Comparison of ENCODE assay signal across 12 cellular contexts in the genomic region with DNA sequence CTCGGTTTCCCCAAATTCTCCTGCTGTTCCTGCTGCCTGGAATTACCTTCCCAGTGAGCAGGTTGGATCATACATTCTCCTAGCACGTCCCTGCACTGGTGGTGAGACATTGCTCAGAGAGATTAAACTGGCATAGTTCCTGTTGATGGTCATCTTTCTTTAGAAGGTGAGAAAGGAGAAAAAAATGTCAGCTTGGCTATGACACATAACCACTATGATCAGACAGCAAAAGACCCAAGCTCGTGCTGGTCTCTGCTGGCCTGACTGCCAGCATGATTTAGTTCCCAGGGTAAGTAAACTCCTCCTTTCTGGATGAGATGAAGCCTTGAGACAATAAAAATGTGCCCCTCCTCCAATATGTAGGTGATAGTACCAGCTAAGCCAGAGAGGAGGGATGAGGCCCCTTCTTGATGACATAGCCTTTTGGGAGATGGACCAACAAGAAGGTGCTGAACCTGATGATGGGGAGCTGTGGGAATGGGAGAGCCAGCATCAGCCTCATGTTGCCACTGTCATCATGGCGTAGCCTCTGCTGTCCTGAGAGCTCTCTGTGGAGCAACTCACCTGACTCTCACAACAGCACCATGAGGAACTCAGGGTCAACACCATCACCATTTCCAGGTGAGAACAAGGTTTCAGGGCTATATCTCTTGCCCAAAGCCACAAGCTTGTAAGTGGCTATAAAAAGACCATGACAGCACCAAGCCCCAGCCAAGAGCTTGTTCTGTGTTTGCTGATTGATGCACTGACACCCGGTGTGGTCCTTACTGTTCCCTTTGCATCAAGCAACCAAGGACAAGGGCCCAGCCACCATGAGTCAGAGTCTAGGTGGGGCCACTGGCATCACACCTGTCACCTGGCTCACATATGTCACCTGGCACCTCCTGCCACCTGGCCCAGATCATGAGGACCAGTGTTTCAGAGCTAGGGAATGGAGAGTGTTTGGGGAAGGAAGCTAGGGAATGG.
A peak's percentile ranks its signal among the peaks of the same experiment; 100 is the strongest.
DNase-seq lines count a peak whose midpoint lies in the region; ATAC-seq and TF ChIP-seq lines count a peak whose summit lies in the region.
"Had no signal": no experiment of that assay in that cellular context is flagged by ENCODE, and none has a peak within 500 bp of the region (broad histone marks: within the 10 kb centered on the region; RNA-seq: fewer than 3 reads in every experiment).

No MANE protein-coding gene starts in this region.

- no peak for TF ChIP-seq CTCF in AG04449 (IDR thresholded peaks at IDR 0.05; ENCODE audit: insufficient read depth, low read length, missing control alignments)
- no peak for TF ChIP-seq CTCF in coronary artery (IDR thresholded peaks at IDR 0.05)

- H3K4me3 ChIP-seq in AG04449 (ENCODE audit: low read depth, low read length) (no peak overlapping the region), coronary artery (no peak overlapping the region)
- H3K4me3 ChIP-seq: BLaER1 treated with 17β-estradiol and CSF1 and Interleukin-3, amounts not matched to agents 10 nM and 100 nM had no signal

- DNase-seq in AG04449 (ENCODE audit: low read depth, low spot score) = peak; percentile 77
- peak; percentile 18 for DNase-seq in LHCN-M2 (ENCODE audit: low read depth)
- peak; percentile 55 for DNase-seq in coronary artery (ENCODE audit: low spot score)
- DNase-seq in left lobe of liver (ENCODE audit: low spot score) = peak; percentile 28
- no peak for DNase-seq in amniotic stem cell (lab: John Stamatoyannopoulos, UW)
- no peak for DNase-seq in NOMO-1 (lab: John Stamatoyannopoulos, UW; ENCODE audit: unreplicated experiment in 2 of 2)
- no peak for DNase-seq in epidermal melanocyte (ENCODE audit: insufficient read length, low spot score)
- DNase-seq: cortex of kidney, MV-4-11 had no signal

- CTCF ChIA-PET in AG04449 (lab: Yijun Ruan, JAX) = interaction anchor here (1.4 kb wide), 1 partner anchor 142 kb away, joined by 3 read pairs; no protein-coding TSS in a partner anchor

- POLR2A ChIA-PET in AG04449 (lab: Yijun Ruan, JAX) = interaction anchor here (2.9 kb wide), 1 partner anchor 11 kb away, joined by 15 read pairs; no protein-coding TSS in a partner anchor

- H3K27ac ChIP-seq in coronary artery = peak overlapping the region in 1 of 2 donors; percentile 25
- H3K27ac ChIP-seq: BLaER1 treated with 17β-estradiol and CSF1 and Interleukin-3, amounts not matched to agents 10 nM and 100 nM; neutrophil had no signal

- no peak for ATAC-seq in left lobe of liver
- no peak for ATAC-seq in HG02610 (IDR thresholded peaks at IDR 0.05; ENCODE audit: unreplicated experiment)

Comparison
In these comparisons a context has a peak if more than half of its experiments do, and no peak if none do; other contexts are left out.
1. DNase-seq: peak in AG04449 (single experiment), LHCN-M2 (single experiment), coronary artery (single experiment) and left lobe of liver (single experiment); none in amniotic stem cell (single experiment), NOMO-1 (0 of 2) and epidermal melanocyte (single experiment).